21 cellular contexts compared by ENCODE assay signal in the genomic region with DNA sequence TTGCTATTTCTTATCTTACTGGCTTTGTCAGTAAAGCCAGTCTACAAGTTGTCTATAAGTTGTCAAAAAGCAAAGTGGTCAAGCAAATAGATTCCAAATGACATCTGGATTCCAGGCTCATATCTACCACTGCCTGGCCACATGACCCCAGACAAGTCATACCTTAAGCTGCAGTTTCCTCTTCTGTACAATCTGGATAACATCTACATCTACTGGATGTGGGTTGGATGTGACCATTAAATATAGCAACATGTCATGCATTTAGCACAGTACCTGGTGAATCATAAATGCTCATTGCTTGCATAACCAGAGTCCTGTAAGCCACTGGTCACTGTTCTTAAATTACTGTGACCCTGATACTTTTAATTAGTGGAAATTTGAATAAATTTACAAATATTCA. TPM values are rescaled to one million over a fixed set of nuclear protein-coding genes. Genes with fewer than 3 reads are reported as not detected.
A peak's percentile ranks its signal among the peaks of the same experiment; 100 is the strongest.
DNase-seq lines count a peak whose midpoint lies in the region; FAIRE-seq and TF ChIP-seq lines count a peak whose summit lies in the region.
"Had no signal": no experiment of that assay in that cellular context is flagged by ENCODE, and none has a peak within 500 bp of the region (broad histone marks: within the 10 kb centered on the region; RNA-seq: fewer than 3 reads in every experiment).

No MANE protein-coding gene starts in this region.

- peak overlapping the region; percentile 96 for H3K27ac ChIP-seq in VCaP
- no peak overlapping the region for H3K27ac ChIP-seq in OCI-LY7 (ENCODE audit: low read depth, low read length, poor library complexity, severe bottlenecking)
- H3K27ac ChIP-seq in MM.1S (ENCODE audit: low read length): no peak overlapping the region
- H3K27ac ChIP-seq: psoas muscle, uterus had no signal

- H3K36me3 ChIP-seq in OCI-LY7 (ENCODE audit: insufficient read depth, low read length) (no peaks in the 10 kb centered on the region), MM.1S (replicated peaks; ENCODE audit: insufficient read depth, low read length) (no peaks in the 10 kb centered on the region)
- H3K36me3 ChIP-seq: uterus had no signal

- TF ChIP-seq CTCF in D721Med (IDR thresholded peaks at IDR 0.05; ENCODE audit: insufficient read depth, missing control alignments): no peak
- TF ChIP-seq CTCF in VCaP (conservative IDR thresholded peaks at IDR 0.05): no peak
- TF ChIP-seq CTCF in OCI-LY7 (conservative IDR thresholded peaks at IDR 0.05; ENCODE audit: low read length): no peak
- TF ChIP-seq CTCF in MM.1S (IDR thresholded peaks at IDR 0.05; ENCODE audit: low read length): no peak

- H3K9ac ChIP-seq in MM.1S (ENCODE audit: low read length): no peak overlapping the region

- no peaks in the 10 kb centered on the region for H3K4me1 ChIP-seq in OCI-LY7 (ENCODE audit: insufficient read depth, low read length, poor library complexity, severe bottlenecking)
- H3K4me1 ChIP-seq in MM.1S (ENCODE audit: low read length): peaks cover 27% of the 10 kb centered on the region
- H3K4me1 ChIP-seq: uterus had no signal

- no peak overlapping the region for H3K4me2 ChIP-seq in OCI-LY7 (ENCODE audit: low read length)
- H3K4me2 ChIP-seq in MM.1S (ENCODE audit: low read depth, low read length): no peak overlapping the region

- intact Hi-C loops in OCI-LY7 (cut with micrococcal nuclease; ENCODE audit: unreplicated experiment): loop anchor here (5.0 kb wide), 1 partner anchor 63 kb away; no protein-coding TSS in a partner anchor

- H3F3A ChIP-seq in MM.1S (ENCODE audit: insufficient read depth, low read length): peaks cover 10% of the 10 kb centered on the region

- no peak overlapping the region for H3K4me3 ChIP-seq in OCI-LY7 (ENCODE audit: low read depth, low read length, poor library complexity, severe bottlenecking)
- no peak overlapping the region for H3K4me3 ChIP-seq in MM.1S (ENCODE audit: low read length)
- H3K4me3 ChIP-seq: psoas muscle, uterus had no signal

- CTCF ChIA-PET in OCI-LY7 (lab: Charles Lee; ENCODE audit: unreplicated experiment): no interaction called here

- no peaks in the 10 kb centered on the region for H3K9me2 ChIP-seq in OCI-LY7 (ENCODE audit: insufficient read depth, low read length)
- H3K9me2 ChIP-seq in MM.1S (replicated peaks; ENCODE audit: insufficient read depth, low read length): no peaks in the 10 kb centered on the region

- FAIRE-seq in D721Med (lab: Jason Lieb, UNC): peak; percentile 68
- FAIRE-seq: colon had no signal

- DNase-seq in D721Med (ENCODE audit: insufficient read length, low spot score) (no peak), HT1080 (ENCODE audit: low read depth) (peak; percentile 66), kidney tubule cell (ENCODE audit: low spot score) (peak; percentile 71), OCI-LY7 (ENCODE audit: low spot score) (no peak), DMS114 treated with DMSO at 0.1 percent for 48 hours (lab: John Stamatoyannopoulos, UW; ENCODE audit: unreplicated experiment) (no peak), MM.1S (no peak), DMS 273 treated with DMSO at 0.1 percent for 48 hours (lab: John Stamatoyannopoulos, UW) (no peak)
- DNase-seq: activated CD4-positive, alpha-beta T cell treated with anti-CD3 and anti-CD28 coated beads for 36 hours; activated T-cell treated with anti-CD3 and anti-CD28 coated beads, Interleukin-2, amount 50 U/mL, for 4 hours; effector memory CD8-positive, alpha-beta T cell; head of caudate nucleus; left colon; NCI-H1436 treated with DMSO at 0.1 percent for 48 hours; NCI-H2171; NCI-H524; NK-92 treated with Interleukin-12 subunit alpha and Interleukin-12 subunit beta, amount 100 ng/mL, for 24 hours; psoas muscle; T-helper 17 cell; uterus had no signal

- H4K20me1 ChIP-seq in OCI-LY7 (ENCODE audit: insufficient read depth, low read length): no peaks in the 10 kb centered on the region
- no peaks in the 10 kb centered on the region for H4K20me1 ChIP-seq in MM.1S (ENCODE audit: insufficient read depth, low read length)

- POLR2A ChIA-PET in OCI-LY7 (lab: Charles Lee): interaction anchor here (0.8 to 1.0 kb wide), 2 partner anchors 8 to 17 kb away, joined by 3 to 4 read pairs; a partner anchor contains a TSS

- H2AFZ ChIP-seq in OCI-LY7 (ENCODE audit: low read length) (no peak overlapping the region), MM.1S (ENCODE audit: low read length) (no peak overlapping the region)

- no peaks in the 10 kb centered on the region for H3K79me2 ChIP-seq in OCI-LY7 (ENCODE audit: insufficient read depth, low read depth, low read length)
- H3K79me2 ChIP-seq in MM.1S (ENCODE audit: low read length): peaks cover 58% of the 10 kb centered on the region

- BruUV-seq in OCI-LY7 (replicated peaks; lab: Mats Ljungman, UMichigan): no TSS peak

- H3K9me3 ChIP-seq in OCI-LY7 (ENCODE audit: low read length): no peaks in the 10 kb centered on the region
- no peaks in the 10 kb centered on the region for H3K9me3 ChIP-seq in MM.1S (replicated peaks; ENCODE audit: insufficient read depth, low read length)
- H3K9me3 ChIP-seq: psoas muscle, uterus had no signal

- no peaks in the 10 kb centered on the region for H3K27me3 ChIP-seq in MM.1S (replicated peaks; ENCODE audit: insufficient read depth, low read length)
- H3K27me3 ChIP-seq: uterus had no signal

RNA-seq across cellular contexts. Expression of a gene that starts 16.8 kb away (rescaled TPM):
- total RNA-seq in HT1080 (2014; rRNA removed; shearing (Covaris generic)): 5.2 and 8.3 TPM in 2 replicates
- polyA plus RNA-seq in HT1080 (2015; cell fraction: cytosol; rRNA removed): 7.0 and 10.0 TPM in 2 replicates
- polyA plus RNA-seq in HT1080 (2015; cell fraction: nucleus; rRNA removed): 12.4 and 13.5 TPM in 2 replicates
- total RNA-seq in OCI-LY7 (2014; rRNA removed; shearing (Covaris generic)): 0.79 and 0.88 TPM in 2 replicates
- 40.3 and 40.7 TPM in 2 replicates for total RNA-seq in OCI-LY7 (2022)
- total RNA-seq: activated CD4-positive, alpha-beta T cell treated with anti-CD3 and anti-CD28 coated beads for 36 hours had no signal

Comparison
In these comparisons a context has a peak if more than half of its experiments do, and no peak if none do; other contexts are left out.
1. DNase-seq: peak in HT1080 (single experiment) and kidney tubule cell (single experiment); none in D721Med (single experiment), OCI-LY7 (single experiment), DMS114 treated with DMSO at 0.1 percent for 48 hours (single experiment), MM.1S (single experiment) and DMS 273 treated with DMSO at 0.1 percent for 48 hours (single experiment).